Comparison of ENCODE assay signal across 8 cellular contexts in genomic region chr12:70364695-70365397, GRCh38. TPM values are rescaled to one million over a fixed set of nuclear protein-coding genes. Genes with fewer than 3 reads are reported as not detected.
A peak's percentile ranks its signal among the peaks of the same experiment; 100 is the strongest.
DNase-seq lines count a peak whose midpoint lies in the region; ATAC-seq and TF ChIP-seq lines count a peak whose summit lies in the region.

No MANE protein-coding gene starts in this region.

- H3K23ac ChIP-seq in IMR-90 (ENCODE audit: low read depth, low read length): no peak overlapping the region

- no peak for ATAC-seq in CD8-positive, alpha-beta T cell
- ATAC-seq in IMR-90 (ENCODE audit: low read depth): no peak
- no peak for ATAC-seq in GM21529 (IDR thresholded peaks at IDR 0.05; ENCODE audit: unreplicated experiment)
- no peak for ATAC-seq in HG03439 (IDR thresholded peaks at IDR 0.05; ENCODE audit: unreplicated experiment)
- no peak for ATAC-seq in HG02973 (IDR thresholded peaks at IDR 0.05; ENCODE audit: unreplicated experiment)
- no peak for ATAC-seq in GM21447 (IDR thresholded peaks at IDR 0.05; ENCODE audit: unreplicated experiment)

- H3K56ac ChIP-seq in IMR-90 (ENCODE audit: extremely low read depth, insufficient read depth, low read length): no peak overlapping the region

- H3K4ac ChIP-seq in IMR-90 (ENCODE audit: low read depth, low read length): no peak overlapping the region

- no peak for DNase-seq in CD8-positive, alpha-beta T cell
- no peak for DNase-seq in IMR-90
- DNase-seq in colonic mucosa: peak; percentile 22

- no peak for TF ChIP-seq POLR2A in IMR-90 (IDR thresholded peaks at IDR 0.05; ENCODE audit: low read depth, low read length)

- no peaks in the 10 kb centered on the region for H3K79me1 ChIP-seq in IMR-90 (ENCODE audit: low read depth in 1 of 2, low read length in 2 of 2)

- peak overlapping the region; percentile 61 for H3K4me3 ChIP-seq in CD8-positive, alpha-beta T cell (ENCODE audit: low read depth, low read length)
- H3K4me3 ChIP-seq in IMR-90 (ENCODE audit: insufficient read depth, low read depth, low read length): peak overlapping the region; percentile 85; the same call in 1 of the 2 replicates
- peak overlapping the region; percentile 65 for H3K4me3 ChIP-seq in colonic mucosa

- H3K27me3 ChIP-seq in CD8-positive, alpha-beta T cell (ENCODE audit: insufficient read depth, low read length): no peaks in the 10 kb centered on the region
- H3K27me3 ChIP-seq in IMR-90 (ENCODE audit: control insufficient read depth, insufficient read depth, low read length) (peaks cover 15% of the 10 kb centered on the region; the same call in 1 of the 2 replicates), colonic mucosa (peaks cover 11% of the 10 kb centered on the region)

- TF ChIP-seq RAD21 in IMR-90 (IDR thresholded peaks at IDR 0.05; ENCODE audit: low read length): no peak

- no peak overlapping the region for H3K9ac ChIP-seq in IMR-90 (ENCODE audit: low read depth, low read length)
- H3K9ac ChIP-seq in colonic mucosa (ENCODE audit: low read depth in 2 of 2, low read length in 2 of 2): peak overlapping the region in 1 of 2 donors; percentile 55

- no peak overlapping the region for H4K5ac ChIP-seq in IMR-90 (ENCODE audit: low read depth, low read length)

- H3K4me2 ChIP-seq in IMR-90 (ENCODE audit: low read depth, low read length): peak overlapping the region; percentile 66; the same call in 1 of the 2 replicates

- no peaks in the 10 kb centered on the region for H3K9me3 Mint-ChIP-seq in CD8-positive, alpha-beta T cell
- no peaks in the 10 kb centered on the region for H3K9me3 Mint-ChIP-seq in nephron

- H3K36me3 Mint-ChIP-seq in CD8-positive, alpha-beta T cell: peaks cover 4% of the 10 kb centered on the region
- no peaks in the 10 kb centered on the region for H3K36me3 Mint-ChIP-seq in nephron (ENCODE audit: low read depth)

- H4K8ac ChIP-seq in IMR-90 (ENCODE audit: low read depth in 2 of 2, low read length in 2 of 2): no peak overlapping the region

- no peaks in the 10 kb centered on the region for H4K20me1 ChIP-seq in IMR-90 (ENCODE audit: insufficient read depth, low read length)

- CTCF ChIA-PET in CD8-positive, alpha-beta T cell (lab: Charles Lee): no interaction called here
- CTCF ChIA-PET in IMR-90 (lab: Yijun Ruan, JAX): no interaction called here

- H2AFZ ChIP-seq in IMR-90 (replicated peaks; ENCODE audit: low read length, poor library complexity): peak overlapping the region; percentile 85

- no peak overlapping the region for H2BK20ac ChIP-seq in IMR-90 (ENCODE audit: low read depth, low read length)

- no peaks in the 10 kb centered on the region for H3K27me3 Mint-ChIP-seq in CD8-positive, alpha-beta T cell (ENCODE audit: low read depth)
- peaks cover 38% of the 10 kb centered on the region for H3K27me3 Mint-ChIP-seq in nephron (ENCODE audit: low read depth)

- no peak overlapping the region for H3K27ac Mint-ChIP-seq in CD8-positive, alpha-beta T cell
- H3K27ac Mint-ChIP-seq in nephron: peak overlapping the region in 2 of 3 experiments; percentile 8 to 58

- no peak overlapping the region for H2AK9ac ChIP-seq in IMR-90 (replicated peaks; ENCODE audit: low read depth, low read length, poor library complexity)

- 40% methylated on average over 4 of the region's 16 CpGs; no CpG with 5 or more reads in 1 of the 2 experiments for WGBS in IMR-90 (ENCODE audit: extremely low coverage in 2 of 2, insufficient read length in 1 of 2), 2 experiments

- no peaks in the 10 kb centered on the region for H3K9me1 ChIP-seq in IMR-90 (ENCODE audit: insufficient read depth, low read length)

- no peaks in the 10 kb centered on the region for H3K9me3 ChIP-seq in CD8-positive, alpha-beta T cell (ENCODE audit: low read length)
- H3K9me3 ChIP-seq in IMR-90 (ENCODE audit: control insufficient read depth, insufficient read depth, low read length): no peaks in the 10 kb centered on the region
- no peaks in the 10 kb centered on the region for H3K9me3 ChIP-seq in colonic mucosa

- H3K4me3 Mint-ChIP-seq in CD8-positive, alpha-beta T cell: peak overlapping the region; percentile 77
- peak overlapping the region; percentile 88 to 91 (median 90) for H3K4me3 Mint-ChIP-seq in nephron

- no peak overlapping the region for H2BK5ac ChIP-seq in IMR-90 (ENCODE audit: low read depth, low read length, poor library complexity, severe bottlenecking)

- no peak overlapping the region for H2AK5ac ChIP-seq in IMR-90 (ENCODE audit: low read depth, low read length)

- dilution Hi-C loops in IMR-90 (cut with HindIII; ENCODE audit: low sequenced_read_pairs, unreplicated experiment): no loop called here

- H2BK120ac ChIP-seq in IMR-90 (ENCODE audit: low read depth, low read length): no peak overlapping the region

- H3K36me3 ChIP-seq in CD8-positive, alpha-beta T cell (ENCODE audit: insufficient read depth, low read length): no peaks in the 10 kb centered on the region
- H3K36me3 ChIP-seq in IMR-90 (ENCODE audit: control insufficient read depth, insufficient read depth, low read length): no peaks in the 10 kb centered on the region
- H3K36me3 ChIP-seq in colonic mucosa: no peaks in the 10 kb centered on the region

- intact Hi-C loops in CD8-positive, alpha-beta T cell (cut with DNase I, micrococcal nuclease): loop anchor here in 1 of 2 experiments (1.0 to 10.0 kb wide), 4 partner anchors 11 to 1390 kb away; partner anchors contain the start of genes RAB21, THAP2 and ZFC3H1
- intact Hi-C loops in IMR-90 (cut with micrococcal nuclease) (loop anchor here (5.0 kb wide), 2 partner anchors 378 to 468 kb away; no protein-coding TSS in a partner anchor), colonic mucosa (cut with DNase I) (loop anchor here (10.0 kb wide), 1 partner anchor 210 kb away; no protein-coding TSS in a partner anchor)

- H4K91ac ChIP-seq in IMR-90 (ENCODE audit: insufficient read depth, low read depth, low read length): no peak overlapping the region

- POLR2A ChIA-PET in CD8-positive, alpha-beta T cell (lab: Charles Lee): interaction anchor here (0.6 to 2.1 kb wide), 2 partner anchors 19 to 121 kb away, joined by 3 to 9 read pairs; partner anchors contain the start of gene CNOT2
- POLR2A ChIA-PET in IMR-90 (lab: Charles Lee; ENCODE audit: unreplicated experiment): no interaction called here

- H3K4me1 Mint-ChIP-seq in CD8-positive, alpha-beta T cell (ENCODE audit: low read depth): peaks cover 31% of the 10 kb centered on the region
- H3K4me1 Mint-ChIP-seq in nephron: peaks cover 11% of the 10 kb centered on the region

- H2BK15ac ChIP-seq in IMR-90 (ENCODE audit: low read depth, low read length): no peak overlapping the region

- H3K27ac ChIP-seq in CD8-positive, alpha-beta T cell (ENCODE audit: low read depth, low read length): no peak overlapping the region
- H3K27ac ChIP-seq in IMR-90 (ENCODE audit: insufficient read depth, low read length): no peak overlapping the region
- H3K27ac ChIP-seq in colonic mucosa: no peak overlapping the region

- H3K18ac ChIP-seq in IMR-90 (ENCODE audit: low read depth, low read length): no peak overlapping the region

- TF ChIP-seq CTCF in CD8-positive, alpha-beta T cell (IDR thresholded peaks at IDR 0.05): no peak
- TF ChIP-seq CTCF in IMR-90 (conservative IDR thresholded peaks at IDR 0.05; ENCODE audit: low read depth, low read length) (no peak), colonic mucosa (IDR thresholded peaks at IDR 0.05) (no peak), nephron (IDR thresholded peaks at IDR 0.05; ENCODE audit: unreplicated experiment in 3 of 3) (no peak)

- in situ Hi-C loops in IMR-90 (cut with MboI; ENCODE audit: low sequenced_read_pairs): no loop called here

- H3K14ac ChIP-seq in IMR-90 (replicated peaks; ENCODE audit: low read depth, low read length): no peak overlapping the region

- peaks cover 22% of the 10 kb centered on the region for H3K4me1 ChIP-seq in CD8-positive, alpha-beta T cell (ENCODE audit: insufficient read depth, low read length)
- H3K4me1 ChIP-seq in IMR-90 (ENCODE audit: control insufficient read depth, insufficient read depth, low read length) (peaks cover 3% of the 10 kb centered on the region; the same call in 1 of the 2 replicates), colonic mucosa (peaks cover 6% of the 10 kb centered on the region)

- no TSS peak for BruUV-seq in IMR-90 (replicated peaks; lab: Mats Ljungman, UMichigan)

TF ChIP-seq in IMR-90, 13 proteins besides CTCF, POLR2A, EP300 and RAD21 (continues in another document):
- TF ChIP-seq ELK1 (IDR thresholded peaks at IDR 0.05; ENCODE audit: borderline replicate concordance, low read depth, low read length) (no peak), BHLHE40 (IDR thresholded peaks at IDR 0.05; ENCODE audit: low read depth, low read length) (no peak), SMC3 (IDR thresholded peaks at IDR 0.05; ENCODE audit: low read depth, low read length) (no peak), NFE2L2 (IDR thresholded peaks at IDR 0.05; ENCODE audit: low read depth, low read length) (no peak), USF2 (IDR thresholded peaks at IDR 0.05; ENCODE audit: low read depth, low read length) (no peak), MXI1 (IDR thresholded peaks at IDR 0.05; ENCODE audit: borderline replicate concordance, low read depth, low read length) (no peak), MAFK (IDR thresholded peaks at IDR 0.05; ENCODE audit: low read depth, low read length) (no peak), MAZ (IDR thresholded peaks at IDR 0.05; ENCODE audit: borderline replicate concordance, low read depth, low read length) (no peak), RCOR1 (IDR thresholded peaks at IDR 0.05; ENCODE audit: insufficient replicate concordance, low read length) (no peak)

RNA-seq across cellular contexts. Expression of gene KCNMB4, which starts 1.2 kb away (rescaled TPM):
- 1 to 10 TPM in 1 of 2 experiments, under 1 TPM in 1; 0.73 to 1.4 TPM for total RNA-seq in CD8-positive, alpha-beta T cell
- total RNA-seq in IMR-90 (2012; rRNA removed) (0.90 and 1.4 TPM in 2 replicates), colonic mucosa (1 to 10 TPM in 1 of 2 donors, under 1 TPM in 1; 0.35 to 1.3 TPM)
- polyA plus RNA-seq in IMR-90 (2012; rRNA removed): 1.1 TPM in 2 replicates
- 0.51 and 0.73 TPM in 2 replicates for polyA plus RNA-seq in IMR-90 (2012; cell fraction: cytosol; rRNA removed)
- polyA plus RNA-seq in IMR-90 (2012; cell fraction: nucleus; rRNA removed; ENCODE audit: low replicate concordance): 0.33 and 0.49 TPM in 2 replicates
